ENCODE assay signal across 2 cellular contexts in genomic region chr10:23186178-23186577, GRCh38.
TF ChIP-seq lines count a peak whose summit lies in the region.

No MANE protein-coding gene starts in this region.

TF ChIP-seq in GM23338, 12 proteins besides CTCF, POLR2A, EP300 and RAD21:
- no peak for TF ChIP-seq ETS1 (IDR thresholded peaks at IDR 0.05)
- TF ChIP-seq POLR2AphosphoS5 (IDR thresholded peaks at IDR 0.05; ENCODE audit: low read depth): no peak
- no peak for TF ChIP-seq EZH2 (IDR thresholded peaks at IDR 0.05; ENCODE audit: low read depth, unreplicated experiment)
TF ChIP-seq in GM23338: peak in this region for 0.

TF ChIP-seq in HepG2, 621 proteins besides CTCF, POLR2A, EP300 and RAD21 (continued from another document):
- no peak for TF ChIP-seq TRIM22 (IDR thresholded peaks at IDR 0.05)
- no peak for TF ChIP-seq ARID5B (CRISPR knock-in tag; IDR thresholded peaks at IDR 0.05)
- 0 out of 2 replicates have a peak, but pooled peaks have one; percentile 5 for TF ChIP-seq THAP11 (CRISPR knock-in tag; IDR thresholded peaks at IDR 0.05)
- TF ChIP-seq TEAD3 (CRISPR knock-in tag; optimal IDR thresholded peaks at IDR 0.05; ENCODE audit: borderline replicate concordance): peak; percentile 71
- peak in 1 of 2 experiments; percentile 8; a peak in 1 of 4 replicates for TF ChIP-seq HMGXB4 (CRISPR knock-in tag; IDR thresholded peaks at IDR 0.05; ENCODE audit: borderline replicate concordance in 1 of 2, low read depth in 1 of 2)
- no peak for TF ChIP-seq HCFC1 (IDR thresholded peaks at IDR 0.05; ENCODE audit: low read depth, low read length)
- TF ChIP-seq SOX5 (CRISPR knock-in tag; IDR thresholded peaks at IDR 0.05; ENCODE audit: borderline replicate concordance): no peak
- 0 out of 2 replicates have a peak, but pooled peaks have one; percentile 4 for TF ChIP-seq ZMYM4 (CRISPR knock-in tag; IDR thresholded peaks at IDR 0.05)
- no peak for TF ChIP-seq MEIS1 (CRISPR knock-in tag; IDR thresholded peaks at IDR 0.05; ENCODE audit: borderline replicate concordance)
- no peak for TF ChIP-seq ZNF512B (CRISPR knock-in tag; IDR thresholded peaks at IDR 0.05; ENCODE audit: borderline replicate concordance)
- no peak for TF ChIP-seq RNF219 (CRISPR knock-in tag; IDR thresholded peaks at IDR 0.05)
- no peak for TF ChIP-seq ELK4 (CRISPR knock-in tag; IDR thresholded peaks at IDR 0.05; ENCODE audit: borderline replicate concordance)
- no peak for TF ChIP-seq DNMT1 (CRISPR knock-in tag; IDR thresholded peaks at IDR 0.05)
- TF ChIP-seq CEBPG (CRISPR knock-in tag; IDR thresholded peaks at IDR 0.05): peak; percentile 43
- TF ChIP-seq CENPT (CRISPR knock-in tag; IDR thresholded peaks at IDR 0.05; ENCODE audit: low read depth): no peak
- TF ChIP-seq SALL1 (CRISPR knock-in tag; IDR thresholded peaks at IDR 0.05): peak; percentile 5; the same call in 1 of the 2 replicates
- TF ChIP-seq TBX3 (IDR thresholded peaks at IDR 0.05; ENCODE audit: borderline replicate concordance): no peak
- no peak for TF ChIP-seq NBN (conservative IDR thresholded peaks at IDR 0.05)
- TF ChIP-seq THAP9 (CRISPR knock-in tag; IDR thresholded peaks at IDR 0.05; ENCODE audit: borderline replicate concordance): no peak
- no peak for TF ChIP-seq ATF2 (CRISPR knock-in tag; IDR thresholded peaks at IDR 0.05)
- no peak for TF ChIP-seq E2F2 (CRISPR knock-in tag; IDR thresholded peaks at IDR 0.05; ENCODE audit: borderline replicate concordance)
- no peak for TF ChIP-seq ZNF34 (CRISPR knock-in tag; IDR thresholded peaks at IDR 0.05; ENCODE audit: borderline replicate concordance)
- no peak for TF ChIP-seq SRSF1 (optimal IDR thresholded peaks at IDR 0.05; ENCODE audit: low read depth, low read length)
- 0 out of 2 replicates have a peak, but pooled peaks have one; percentile 13 for TF ChIP-seq PHF21A (CRISPR knock-in tag; IDR thresholded peaks at IDR 0.05)
- peak; percentile 75 for TF ChIP-seq ZMYM3 (CRISPR knock-in tag; IDR thresholded peaks at IDR 0.05)
- TF ChIP-seq CEBPB (IDR thresholded peaks at IDR 0.05; ENCODE audit: borderline replicate concordance, low read depth, low read length): peak; percentile 14; the same call in 1 of the 2 replicates
- TF ChIP-seq CHD4 (IDR thresholded peaks at IDR 0.05; ENCODE audit: borderline replicate concordance, low read length): peak; percentile 85
- no peak for TF ChIP-seq ZFP91 (CRISPR knock-in tag; IDR thresholded peaks at IDR 0.05; ENCODE audit: borderline replicate concordance)
